Comparison of ENCODE assay signal across 1 cellular context in the genomic region with DNA sequence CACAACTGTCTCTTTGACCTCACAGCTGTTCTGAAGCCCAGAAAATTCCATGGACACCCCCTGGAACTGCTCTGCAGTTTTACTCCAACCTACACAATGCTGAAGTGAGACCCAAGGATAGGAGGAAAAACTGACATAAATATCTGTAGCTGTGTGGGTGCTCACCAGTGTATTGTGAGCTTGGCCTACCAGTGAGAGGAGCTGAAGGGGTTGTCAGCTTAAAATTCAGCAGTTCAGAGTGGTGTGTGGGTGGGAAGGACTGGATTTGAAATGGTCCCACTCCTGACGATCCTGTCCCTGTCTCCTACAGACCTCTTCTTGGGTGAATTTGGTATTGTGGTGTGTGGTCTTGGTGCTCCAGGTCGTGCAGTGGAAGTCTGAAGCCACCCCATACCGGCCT.
TF ChIP-seq lines count a peak whose summit lies in the region.

No MANE protein-coding gene starts in this region.

TF ChIP-seq in IMR-90, 13 proteins besides CTCF, POLR2A, EP300 and RAD21:
- TF ChIP-seq MXI1 (IDR thresholded peaks at IDR 0.05; ENCODE audit: borderline replicate concordance, low read depth, low read length) (no peak), MAFK (IDR thresholded peaks at IDR 0.05; ENCODE audit: low read depth, low read length) (no peak), CEBPB (IDR thresholded peaks at IDR 0.05; ENCODE audit: low read depth, low read length) (no peak), CHD1 (IDR thresholded peaks at IDR 0.05; ENCODE audit: low read depth, low read length) (no peak), BHLHE40 (IDR thresholded peaks at IDR 0.05; ENCODE audit: low read depth, low read length) (no peak), MAZ (IDR thresholded peaks at IDR 0.05; ENCODE audit: borderline replicate concordance, low read depth, low read length) (no peak), RFX5 (IDR thresholded peaks at IDR 0.05; ENCODE audit: low read depth, low read length) (no peak), NFE2L2 (IDR thresholded peaks at IDR 0.05; ENCODE audit: low read depth, low read length) (no peak), SMC3 (IDR thresholded peaks at IDR 0.05; ENCODE audit: low read depth, low read length) (no peak), FOS (IDR thresholded peaks at IDR 0.05; ENCODE audit: low read depth, low read length) (no peak), RCOR1 (IDR thresholded peaks at IDR 0.05; ENCODE audit: insufficient replicate concordance, low read length) (no peak)
- TF ChIP-seq, protein P1, sequence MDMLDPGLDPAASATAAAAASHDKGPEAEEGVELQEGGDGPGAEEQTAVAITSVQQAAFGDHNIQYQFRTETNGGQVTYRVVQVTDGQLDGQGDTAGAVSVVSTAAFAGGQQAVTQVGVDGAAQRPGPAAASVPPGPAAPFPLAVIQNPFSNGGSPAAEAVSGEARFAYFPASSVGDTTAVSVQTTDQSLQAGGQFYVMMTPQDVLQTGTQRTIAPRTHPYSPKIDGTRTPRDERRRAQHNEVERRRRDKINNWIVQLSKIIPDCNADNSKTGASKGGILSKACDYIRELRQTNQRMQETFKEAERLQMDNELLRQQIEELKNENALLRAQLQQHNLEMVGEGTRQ (IDR thresholded peaks at IDR 0.05; ENCODE audit: low read depth, low read length) = no peak
TF ChIP-seq in IMR-90: peak in this region for 0.
